In the genomic region with DNA sequence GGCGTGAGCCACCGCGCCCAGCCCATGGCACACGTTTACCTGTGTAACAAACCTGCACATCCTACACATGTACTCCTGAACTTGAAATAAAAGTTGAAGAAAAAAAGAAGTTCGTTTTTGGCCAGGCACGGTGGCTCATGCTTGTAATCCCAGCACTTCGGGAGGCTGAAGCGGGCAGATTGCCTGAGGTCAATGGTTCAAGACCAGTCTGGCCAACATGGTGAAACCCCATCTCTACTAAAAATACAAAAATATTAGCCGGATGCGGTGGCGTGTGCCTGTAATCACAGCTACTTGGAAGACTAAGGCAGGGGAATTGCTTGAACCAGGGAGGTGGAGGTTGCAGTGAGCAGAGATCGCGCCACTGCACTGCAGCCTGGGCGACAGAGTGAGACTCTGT, we compare ENCODE assay signal across 7 cellular contexts.
DNase-seq lines count a peak whose midpoint lies in the region; ATAC-seq and TF ChIP-seq lines count a peak whose summit lies in the region.
"Not testable (repeated sequence)": the region's sequence is repeated elsewhere in the genome, so short reads cannot be mapped to it uniquely, and the experiment has no call there.

No MANE protein-coding gene starts in this region.

- H3K36me3 ChIP-seq in ACC112 (ENCODE audit: insufficient read depth, low read length); RWPE2 (ENCODE audit: low read depth); adipocyte (ENCODE audit: control insufficient read depth, insufficient read depth, low read length, severe bottlenecking); endodermal cell (ENCODE audit: control insufficient read depth, insufficient read depth, low read length); tibial artery: not testable (repeated sequence)

- intact Hi-C loops in cardiac septum (cut with DNase I); posterior vena cava (cut with DNase I); tibial artery (cut with DNase I; ENCODE audit: low total_unique reads): not testable (repeated sequence)

- peak overlapping the region; percentile 38 for H2AFZ ChIP-seq in ACC112 (ENCODE audit: low read length, unreplicated experiment)

- H3K4me1 Mint-ChIP-seq in endodermal cell: not testable (repeated sequence)

- not testable (repeated sequence) for H3K9me3 ChIP-seq in RWPE2 (ENCODE audit: severe bottlenecking); adipocyte (ENCODE audit: control insufficient read depth, low read length); endodermal cell (ENCODE audit: control insufficient read depth, low read length); tibial artery

- not testable (repeated sequence) for DNase-seq in RWPE2 (ENCODE audit: low spot score); adipocyte (ENCODE audit: low read depth)
- peak; percentile 2 for DNase-seq in endodermal cell
- DNase-seq in cardiac septum (ENCODE audit: low spot score): peak; percentile 26
- DNase-seq in posterior vena cava (ENCODE audit: low spot score): peak; percentile 85
- DNase-seq in tibial artery: peak; percentile 25 to 38

- H3K4me3 ChIP-seq in ACC112 (ENCODE audit: low read depth, low read length); RWPE2 (ENCODE audit: severe bottlenecking); adipocyte (ENCODE audit: low read length); endodermal cell (ENCODE audit: low read length); tibial artery: not testable (repeated sequence)

- H3K27ac ChIP-seq in ACC112 (ENCODE audit: low read depth, low read length); endodermal cell (ENCODE audit: low read depth, low read length); tibial artery: not testable (repeated sequence)
- H3K27ac ChIP-seq in RWPE2 (ENCODE audit: poor library complexity, severe bottlenecking): peak overlapping the region; percentile 100

- H3K4me3 Mint-ChIP-seq in endodermal cell: not testable (repeated sequence)

- peaks cover 12% of the 10 kb centered on the region for H3K9me3 Mint-ChIP-seq in endodermal cell

- H3K36me3 Mint-ChIP-seq in endodermal cell (ENCODE audit: low read depth): not testable (repeated sequence)

- ATAC-seq in RWPE2 (ENCODE audit: low read depth): not testable (repeated sequence)

- H3K27me3 Mint-ChIP-seq in endodermal cell (ENCODE audit: insufficient read depth): peaks cover 19% of the 10 kb centered on the region

- not testable (repeated sequence) for TF ChIP-seq CTCF in RWPE2 (IDR thresholded peaks at IDR 0.05; ENCODE audit: poor library complexity, severe bottlenecking); endodermal cell (conservative IDR thresholded peaks at IDR 0.05); tibial artery (IDR thresholded peaks at IDR 0.05)

- WGBS in endodermal cell (ENCODE audit: insufficient coverage in 1 of 2, insufficient read length in 1 of 2), 2 experiments: 95 to 97% methylated on average over 6 to 14 of the region's 14 CpGs

- not testable (repeated sequence) for H3K79me2 ChIP-seq in ACC112 (ENCODE audit: control insufficient read depth, insufficient read depth, low read length, unreplicated experiment)

- peak overlapping the region; percentile 43 for H3K9ac ChIP-seq in adipocyte (ENCODE audit: low read length)
- H3K9ac ChIP-seq in endodermal cell (ENCODE audit: extremely low read depth, low read length, poor library complexity, severe bottlenecking): not testable (repeated sequence)

- H3K4me1 ChIP-seq in ACC112 (ENCODE audit: control insufficient read depth, insufficient read depth, low read length, unreplicated experiment): peaks cover 44% of the 10 kb centered on the region
- peaks cover 33% of the 10 kb centered on the region for H3K4me1 ChIP-seq in RWPE2 (ENCODE audit: insufficient read depth, poor library complexity, severe bottlenecking)
- H3K4me1 ChIP-seq in adipocyte (ENCODE audit: control insufficient read depth, insufficient read depth, low read length): peaks cover 47% of the 10 kb centered on the region
- not testable (repeated sequence) for H3K4me1 ChIP-seq in endodermal cell (ENCODE audit: control insufficient read depth, insufficient read depth, low read length)
- H3K4me1 ChIP-seq in tibial artery: peaks cover 0 to 29% (median 18%) of the 10 kb centered on the region in 4 donors

- H3K27me3 ChIP-seq in ACC112 (ENCODE audit: insufficient read depth, low read length); RWPE2 (ENCODE audit: insufficient read depth, poor library complexity, severe bottlenecking); adipocyte (replicated peaks; ENCODE audit: control insufficient read depth, insufficient read depth, low read length); endodermal cell (ENCODE audit: control insufficient read depth, insufficient read depth, low read length, poor library complexity, severe bottlenecking); tibial artery: not testable (repeated sequence)

- H3K27ac Mint-ChIP-seq in endodermal cell: not testable (repeated sequence)
